12 cellular contexts compared by ENCODE assay signal in the genomic region with DNA sequence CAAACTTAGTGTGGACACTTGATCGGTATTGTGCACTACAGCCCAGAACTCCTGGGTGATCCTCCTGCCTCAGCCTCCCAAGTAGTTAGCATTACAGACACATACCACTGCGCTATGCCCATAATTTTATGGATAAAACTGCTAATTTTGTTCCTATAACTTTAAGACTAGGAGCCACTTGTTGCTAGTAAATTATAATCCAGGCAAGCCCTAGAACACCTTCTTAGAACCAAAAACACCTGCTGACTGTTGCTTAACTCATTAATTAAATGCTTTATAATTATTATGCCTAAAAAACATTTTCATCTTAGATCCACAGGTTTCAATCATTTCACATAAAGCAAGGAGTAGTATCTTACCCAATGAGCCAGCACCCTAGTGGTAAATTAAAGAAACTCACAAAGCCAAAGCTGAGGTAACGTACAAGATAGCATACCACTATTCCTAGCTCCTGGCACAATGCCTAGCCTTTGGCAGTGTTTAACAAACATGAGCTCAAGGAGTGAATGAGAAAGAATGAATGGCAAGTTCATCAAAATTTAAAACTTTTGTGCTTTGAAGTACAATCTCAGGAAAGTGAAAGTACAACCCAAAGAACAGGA. TPM values are rescaled to one million over a fixed set of nuclear protein-coding genes. Genes with fewer than 3 reads are reported as not detected.
DNase-seq lines count a peak whose midpoint lies in the region; ATAC-seq, FAIRE-seq and TF ChIP-seq lines count a peak whose summit lies in the region.
"Had no signal": no experiment of that assay in that cellular context is flagged by ENCODE, and none has a peak within 500 bp of the region (broad histone marks: within the 10 kb centered on the region; RNA-seq: fewer than 3 reads in every experiment).

No MANE protein-coding gene starts in this region.

- H3K9me3 Mint-ChIP-seq in activated CD8-positive, alpha-beta T cell treated with anti-CD3 and anti-CD28 coated beads for 36 hours: no peaks in the 10 kb centered on the region
- H3K9me3 Mint-ChIP-seq in activated CD8-positive, alpha-beta T cell treated with anti-CD3 and anti-CD28 coated beads, Interleukin-2, amount 10 ng/mL, durations not matched to agents 7 days and 5 days (ENCODE audit: insufficient read depth): no peaks in the 10 kb centered on the region
- H3K9me3 Mint-ChIP-seq: CD14-positive monocyte; natural killer cell treated with Interleukin-12 subunit alpha and Interleukin-12 subunit beta and Interleukin-15 and Interleukin-18, amount 100 ng/mL, for 72 hours had no signal

- peaks cover 60% of the 10 kb centered on the region for H3K79me2 ChIP-seq in OCI-LY7 (ENCODE audit: insufficient read depth, low read depth, low read length)

- H3K36me3 Mint-ChIP-seq in activated CD8-positive, alpha-beta T cell treated with anti-CD3 and anti-CD28 coated beads for 36 hours (ENCODE audit: low read depth): peaks cover 50% of the 10 kb centered on the region
- H3K36me3 Mint-ChIP-seq in activated CD8-positive, alpha-beta T cell treated with anti-CD3 and anti-CD28 coated beads, Interleukin-2, amount 10 ng/mL, durations not matched to agents 7 days and 5 days (ENCODE audit: low read depth): peaks cover 34% of the 10 kb centered on the region

- H3K9me3 ChIP-seq in OCI-LY7 (ENCODE audit: low read length) (no peaks in the 10 kb centered on the region), skeletal muscle satellite cell (replicated peaks; ENCODE audit: low read length) (no peaks in the 10 kb centered on the region)

- no peaks in the 10 kb centered on the region for H3K27me3 Mint-ChIP-seq in activated CD8-positive, alpha-beta T cell treated with anti-CD3 and anti-CD28 coated beads for 36 hours
- no peaks in the 10 kb centered on the region for H3K27me3 Mint-ChIP-seq in activated CD8-positive, alpha-beta T cell treated with anti-CD3 and anti-CD28 coated beads, Interleukin-2, amount 10 ng/mL, durations not matched to agents 7 days and 5 days (ENCODE audit: low read depth)
- H3K27me3 Mint-ChIP-seq: natural killer cell treated with Interleukin-12 subunit alpha and Interleukin-12 subunit beta and Interleukin-15 and Interleukin-18, amount 100 ng/mL, for 72 hours had no signal

- H3K36me3 ChIP-seq in OCI-LY7 (ENCODE audit: insufficient read depth, low read length): peaks cover 74% of the 10 kb centered on the region
- H3K36me3 ChIP-seq in skeletal muscle satellite cell (ENCODE audit: insufficient read depth, low read length): peaks cover 12% of the 10 kb centered on the region

- H3K27ac ChIP-seq in OCI-LY7 (ENCODE audit: low read depth, low read length, poor library complexity, severe bottlenecking): no peak overlapping the region

- no peak for FAIRE-seq in GM12891 (lab: Jason Lieb, UNC)

- no TSS peak for BruUV-seq in OCI-LY7 (replicated peaks; lab: Mats Ljungman, UMichigan)

- H3K9me2 ChIP-seq in OCI-LY7 (ENCODE audit: insufficient read depth, low read length): no peaks in the 10 kb centered on the region

- H3K27ac Mint-ChIP-seq in activated CD8-positive, alpha-beta T cell treated with anti-CD3 and anti-CD28 coated beads for 36 hours: no peak overlapping the region
- H3K27ac Mint-ChIP-seq in activated CD8-positive, alpha-beta T cell treated with anti-CD3 and anti-CD28 coated beads, Interleukin-2, amount 10 ng/mL, durations not matched to agents 7 days and 5 days: no peak overlapping the region
- H3K27ac Mint-ChIP-seq: natural killer cell treated with Interleukin-12 subunit alpha and Interleukin-12 subunit beta and Interleukin-15 and Interleukin-18, amount 100 ng/mL, for 72 hours had no signal

- no peak for ATAC-seq in activated CD8-positive, alpha-beta T cell treated with anti-CD3 and anti-CD28 coated beads for 36 hours
- ATAC-seq in activated CD8-positive, alpha-beta T cell treated with anti-CD3 and anti-CD28 coated beads, Interleukin-2, amount 10 ng/mL, durations not matched to agents 7 days and 5 days: no peak
- ATAC-seq in HG02610 (IDR thresholded peaks at IDR 0.05; ENCODE audit: unreplicated experiment) (no peak), HG03097 (IDR thresholded peaks at IDR 0.05; ENCODE audit: low FRiP score, unreplicated experiment) (no peak)
- ATAC-seq: natural killer cell treated with Interleukin-12 subunit alpha and Interleukin-12 subunit beta and Interleukin-15 and Interleukin-18, amount 100 ng/mL, for 72 hours had no signal

- intact Hi-C loops in activated CD8-positive, alpha-beta T cell treated with anti-CD3 and anti-CD28 coated beads for 36 hours (cut with micrococcal nuclease): no loop called here
- intact Hi-C loops in OCI-LY7 (cut with micrococcal nuclease; ENCODE audit: unreplicated experiment): no loop called here

- TF ChIP-seq CTCF in activated CD8-positive, alpha-beta T cell treated with anti-CD3 and anti-CD28 coated beads for 36 hours (IDR thresholded peaks at IDR 0.05): no peak
- TF ChIP-seq CTCF in OCI-LY7 (conservative IDR thresholded peaks at IDR 0.05; ENCODE audit: low read length): peak; percentile 66

- no peak overlapping the region for H3K9ac ChIP-seq in skeletal muscle satellite cell (ENCODE audit: low read depth, low read length)

- no peak overlapping the region for H2AFZ ChIP-seq in OCI-LY7 (ENCODE audit: low read length)

- no peak for TF ChIP-seq POLR2A in GM12891 (IDR thresholded peaks at IDR 0.05; ENCODE audit: low read depth, low read length)

- H3K4me3 Mint-ChIP-seq in activated CD8-positive, alpha-beta T cell treated with anti-CD3 and anti-CD28 coated beads for 36 hours: peak overlapping the region; percentile 24
- H3K4me3 Mint-ChIP-seq in activated CD8-positive, alpha-beta T cell treated with anti-CD3 and anti-CD28 coated beads, Interleukin-2, amount 10 ng/mL, durations not matched to agents 7 days and 5 days: no peak overlapping the region
- H3K4me3 Mint-ChIP-seq: CD14-positive monocyte; natural killer cell treated with Interleukin-12 subunit alpha and Interleukin-12 subunit beta and Interleukin-15 and Interleukin-18, amount 100 ng/mL, for 72 hours had no signal

- no peaks in the 10 kb centered on the region for H3K27me3 ChIP-seq in skeletal muscle satellite cell (ENCODE audit: control insufficient read depth, insufficient read depth, low read length)

- no peak for DNase-seq in activated CD8-positive, alpha-beta T cell treated with anti-CD3 and anti-CD28 coated beads for 36 hours
- no peak for DNase-seq in activated CD8-positive, alpha-beta T cell treated with anti-CD3 and anti-CD28 coated beads, Interleukin-2, amount 10 ng/mL, durations not matched to agents 7 days and 5 days
- DNase-seq in OCI-LY7 (ENCODE audit: low spot score) (no peak), fibroblast of gingiva (ENCODE audit: low read depth) (peak; percentile 45), GM12891 (ENCODE audit: insufficient read length, low spot score) (no peak)
- DNase-seq: central memory CD4-positive, alpha-beta T cell; SHP77 treated with DMSO at 0.1 percent for 48 hours had no signal

- CTCF ChIA-PET in activated CD8-positive, alpha-beta T cell treated with anti-CD3 and anti-CD28 coated beads for 36 hours (lab: Charles Lee): interaction anchor here (0.6 to 1.0 kb wide), 4 partner anchors 9 to 901 kb away, joined by 3 to 4 read pairs (median 3); no protein-coding TSS in a partner anchor
- CTCF ChIA-PET in activated CD8-positive, alpha-beta T cell treated with anti-CD3 and anti-CD28 coated beads, Interleukin-2, amount 10 ng/mL, durations not matched to agents 7 days and 5 days (lab: Charles Lee): interaction anchor here (1.3 kb wide), 1 partner anchor 45 kb away, joined by 3 read pairs; no protein-coding TSS in a partner anchor
- CTCF ChIA-PET in OCI-LY7 (lab: Charles Lee; ENCODE audit: unreplicated experiment): interaction anchor here (1.0 kb wide), 1 partner anchor 22 kb away, joined by 4 read pairs; no protein-coding TSS in a partner anchor

- H3K4me3 ChIP-seq in OCI-LY7 (ENCODE audit: low read depth, low read length, poor library complexity, severe bottlenecking) (no peak overlapping the region), skeletal muscle satellite cell (ENCODE audit: low read length) (no peak overlapping the region)

- POLR2A ChIA-PET in activated CD8-positive, alpha-beta T cell treated with anti-CD3 and anti-CD28 coated beads for 36 hours (lab: Charles Lee): interaction anchor here (0.6 kb wide), 1 partner anchor 17 kb away, joined by 3 read pairs; no protein-coding TSS in a partner anchor
- POLR2A ChIA-PET in activated CD8-positive, alpha-beta T cell treated with anti-CD3 and anti-CD28 coated beads, Interleukin-2, amount 10 ng/mL, durations not matched to agents 7 days and 5 days (lab: Charles Lee): interaction anchor here (0.6 kb wide), 1 partner anchor 269 kb away, joined by 3 read pairs; no protein-coding TSS in a partner anchor
- POLR2A ChIA-PET in OCI-LY7 (lab: Charles Lee): interaction anchor here (0.7 to 7.8 kb wide), 5 partner anchors 10 to 503 kb away, joined by 3 to 78 read pairs (median 3); no protein-coding TSS in a partner anchor

- H3K4me1 Mint-ChIP-seq in activated CD8-positive, alpha-beta T cell treated with anti-CD3 and anti-CD28 coated beads for 36 hours (ENCODE audit: low read depth): peaks cover 31% of the 10 kb centered on the region
- H3K4me1 Mint-ChIP-seq in activated CD8-positive, alpha-beta T cell treated with anti-CD3 and anti-CD28 coated beads, Interleukin-2, amount 10 ng/mL, durations not matched to agents 7 days and 5 days (ENCODE audit: low read depth): peaks cover 33% of the 10 kb centered on the region

- 0 out of 2 replicates have a peak, but pooled peaks cover 3% of the 10 kb centered on the region for H4K20me1 ChIP-seq in OCI-LY7 (ENCODE audit: insufficient read depth, low read length)

- peaks cover 24% of the 10 kb centered on the region for H3K4me1 ChIP-seq in OCI-LY7 (ENCODE audit: insufficient read depth, low read length, poor library complexity, severe bottlenecking)
- peaks cover 7% of the 10 kb centered on the region for H3K4me1 ChIP-seq in skeletal muscle satellite cell (ENCODE audit: control insufficient read depth, insufficient read depth, low read length)

- H3K4me2 ChIP-seq in OCI-LY7 (ENCODE audit: low read length) (peak overlapping the region; percentile 32; the same call in 1 of the 2 replicates), skeletal muscle satellite cell (ENCODE audit: low read length) (peak overlapping the region; percentile 31)

RNA-seq across cellular contexts. Expression of gene MRPS27, which starts 5.4 kb away (rescaled TPM):
- total RNA-seq in activated CD8-positive, alpha-beta T cell treated with anti-CD3 and anti-CD28 coated beads for 36 hours: 10 to 100 TPM; 91.5 to 99.1 TPM
- 10 to 100 TPM; 48.2 to 53.9 TPM for total RNA-seq in activated CD8-positive, alpha-beta T cell treated with anti-CD3 and anti-CD28 coated beads, Interleukin-2, amount 10 ng/mL, durations not matched to agents 7 days and 5 days
- total RNA-seq in OCI-LY7 (2014; rRNA removed; shearing (Covaris generic)): 54.1 and 62.6 TPM in 2 replicates
- 70.9 and 74.6 TPM in 2 replicates for total RNA-seq in OCI-LY7 (2022)
- total RNA-seq in skeletal muscle satellite cell (2012; rRNA removed): 91.5 and 112 TPM in 2 replicates
- polyA plus RNA-seq in GM12891 (2012; ENCODE audit: low read depth, missing spikeins): 41.7 TPM

RNA-seq across cellular contexts. Expression of gene PTCD2, which starts 5.5 kb away (rescaled TPM):
- 10 to 100 TPM; 10.9 to 11.7 TPM for total RNA-seq in activated CD8-positive, alpha-beta T cell treated with anti-CD3 and anti-CD28 coated beads for 36 hours
- total RNA-seq in activated CD8-positive, alpha-beta T cell treated with anti-CD3 and anti-CD28 coated beads, Interleukin-2, amount 10 ng/mL, durations not matched to agents 7 days and 5 days: 1 to 10 TPM; 8.4 to 9.5 TPM
- total RNA-seq in OCI-LY7 (2014; rRNA removed; shearing (Covaris generic)): 11.7 and 14.1 TPM in 2 replicates
- total RNA-seq in OCI-LY7 (2022): 15.5 and 17.9 TPM in 2 replicates
- total RNA-seq in skeletal muscle satellite cell (2012; rRNA removed): 13.1 and 13.9 TPM in 2 replicates
- polyA plus RNA-seq in GM12891 (2012; ENCODE audit: low read depth, missing spikeins): 5.2 TPM
